In genomic region chr1:185696419-185697150, GRCh38 we compare ENCODE assay signal across 26 cellular contexts. TPM values are rescaled to one million over a fixed set of nuclear protein-coding genes. Genes with fewer than 3 reads are reported as not detected.
DNase-seq lines count a peak whose midpoint lies in the region; ATAC-seq, FAIRE-seq and TF ChIP-seq lines count a peak whose summit lies in the region.
"Had no signal": no experiment of that assay in that cellular context is flagged by ENCODE, and none has a peak within 500 bp of the region (broad histone marks: within the 10 kb centered on the region; RNA-seq: fewer than 3 reads in every experiment).

No MANE protein-coding gene starts in this region.

- no peak overlapping the region for H2BK5ac ChIP-seq in H9 (ENCODE audit: insufficient read length, low read length)

- no peaks in the 10 kb centered on the region for H3K79me2 ChIP-seq in H9 (ENCODE audit: insufficient read depth, low read length)

- H3K36me3 ChIP-seq in lower lobe of right lung (no peaks in the 10 kb centered on the region), HAP-1 (replicated peaks) (no peaks in the 10 kb centered on the region)
- H3K36me3 ChIP-seq: right atrium auricular region, transverse colon had no signal

- H3K9ac ChIP-seq in H9 (ENCODE audit: extremely low read depth, insufficient read length, low read length): no peak overlapping the region

- H3K27me3 ChIP-seq in lower lobe of right lung (ENCODE audit: low read depth) (no peaks in the 10 kb centered on the region), H9 (ENCODE audit: insufficient read depth, low read length) (peaks cover 3% of the 10 kb centered on the region; the same call in 1 of the 2 replicates), HAP-1 (ENCODE audit: low read depth) (no peaks in the 10 kb centered on the region)
- H3K27me3 ChIP-seq: right atrium auricular region, transverse colon had no signal

- no peaks in the 10 kb centered on the region for H3K36me3 Mint-ChIP-seq in H9 (ENCODE audit: insufficient read depth in 1 of 3, low read depth in 3 of 3)
- H3K36me3 Mint-ChIP-seq: T-cell had no signal

- H3K23ac ChIP-seq in H9 (ENCODE audit: insufficient read length, low read depth, low read length): no peak overlapping the region

- in situ Hi-C loops in HAP-1 (cut with MboI; ENCODE audit: low sequenced_read_pairs): no loop called here

- no peak overlapping the region for H3K27ac ChIP-seq in lower lobe of right lung
- H3K27ac ChIP-seq in H9 (ENCODE audit: insufficient read length, low read depth, low read length): no peak overlapping the region
- H3K27ac ChIP-seq: coronary artery, right atrium auricular region, transverse colon had no signal

- no peak overlapping the region for H3K4me3 ChIP-seq in lower lobe of right lung
- H3K4me3 ChIP-seq in HAP-1: no peak overlapping the region
- H3K4me3 ChIP-seq: coronary artery, right atrium auricular region, transverse colon had no signal

- no peaks in the 10 kb centered on the region for H4K20me1 ChIP-seq in H9 (ENCODE audit: control insufficient read depth, insufficient read depth, insufficient read length)

- H3K18ac ChIP-seq in H9 (ENCODE audit: insufficient read length, low read depth, low read length): no peak overlapping the region

- H3K9me3 Mint-ChIP-seq in H9: no peaks in the 10 kb centered on the region; a peak in 1 of 5 replicates
- H3K9me3 Mint-ChIP-seq: activated naive CD4-positive, alpha-beta T cell treated with anti-CD3 and anti-CD28 coated beads for 36 hours; activated T-cell treated with anti-CD3 and anti-CD28 coated beads, Interleukin-2, amount 50 U/mL, for 4 hours; CD8-positive, alpha-beta memory T cell; T-cell had no signal

- peak; percentile 72 to 88 for ATAC-seq in lower lobe of right lung
- ATAC-seq in GM18909 (IDR thresholded peaks at IDR 0.05; ENCODE audit: poor library complexity, unreplicated experiment): no peak
- ATAC-seq: activated T-cell treated with anti-CD3 and anti-CD28 coated beads, Interleukin-2, amount 50 U/mL, for 4 hours; left cardiac atrium; naive thymus-derived CD4-positive, alpha-beta T cell; stimulated activated naive CD8-positive, alpha-beta T cell treated with anti-CD3 and anti-CD28 coated beads, Interleukin-15, Interleukin-2, amounts not matched to agents 100 U/mL and 50 U/mL, for 24 hours; T-cell had no signal

- H4K8ac ChIP-seq in H9 (replicated peaks; ENCODE audit: insufficient read length, low read depth, low read length): no peak overlapping the region

- DNase-seq in DMS53 treated with DMSO at 0.1 percent for 48 hours (lab: John Stamatoyannopoulos, UW; ENCODE audit: unreplicated experiment) (peak; percentile 98), NCI-H2029 (lab: John Stamatoyannopoulos, UW) (peak; percentile 75), NCI-H774 (lab: John Stamatoyannopoulos, UW) (peak; percentile 65), lower lobe of right lung (no peak), H9 (no peak), HAP-1 (ENCODE audit: low spot score in 2 of 2) (no peak), RCC 7860 (ENCODE audit: low spot score) (no peak)
- DNase-seq: activated CD8-positive, alpha-beta memory T cell treated with anti-CD3 and anti-CD28 coated beads for 24 hours; activated naive CD4-positive, alpha-beta T cell treated with anti-CD3 and anti-CD28 coated beads for 36 hours; activated T-cell treated with anti-CD3 and anti-CD28 coated beads, Interleukin-2, amount 50 U/mL, for 4 hours; amygdala; CD8-positive, alpha-beta memory T cell; DMS79; left cardiac atrium; naive thymus-derived CD4-positive, alpha-beta T cell; NCI-H1048; NCI-H226; stimulated activated CD4-positive, alpha-beta T cell treated with anti-CD3 and anti-CD28 coated beads, Interleukin-4, amount 100 ng/mL, for 4 hours; stimulated activated naive CD8-positive, alpha-beta T cell treated with anti-CD3 and anti-CD28 coated beads, Interleukin-15, Interleukin-2, amounts not matched to agents 100 U/mL and 50 U/mL, for 24 hours; T-cell; transverse colon had no signal

- intact Hi-C loops in lower lobe of right lung (cut with DNase I): no loop called here

- H3K23me2 ChIP-seq in H9 (ENCODE audit: insufficient read length, low read depth, low read length, poor library complexity, severe bottlenecking): no peaks in the 10 kb centered on the region

- no peak overlapping the region for H2BK120ac ChIP-seq in H9 (ENCODE audit: low read depth, low read length, poor library complexity, severe bottlenecking)

- no peak overlapping the region for H2AK5ac ChIP-seq in H9 (ENCODE audit: insufficient read length, low read length)

- H4K91ac ChIP-seq in H9 (ENCODE audit: insufficient read length, low read depth, low read length): no peak overlapping the region

- H3K9me3 ChIP-seq in lower lobe of right lung: no peaks in the 10 kb centered on the region
- no peaks in the 10 kb centered on the region for H3K9me3 ChIP-seq in H9 (ENCODE audit: control insufficient read depth, low read depth, low read length)
- H3K9me3 ChIP-seq in HAP-1: no peaks in the 10 kb centered on the region
- H3K9me3 ChIP-seq: right atrium auricular region, transverse colon had no signal

- H3T11ph ChIP-seq in H9 (ENCODE audit: low read length): no peak overlapping the region

- TF ChIP-seq CTCF in lower lobe of right lung (IDR thresholded peaks at IDR 0.05) (no peak), H9 (conservative IDR thresholded peaks at IDR 0.05) (no peak)

- H3K4me1 Mint-ChIP-seq in H9: peaks cover 14 to 20% of the 10 kb centered on the region in 2 experiments

- H3K79me1 ChIP-seq in H9 (ENCODE audit: insufficient read depth, low read depth, low read length, poor library complexity, severe bottlenecking): no peaks in the 10 kb centered on the region

- WGBS in H9 (ENCODE audit: extremely low coverage, insufficient read length, low lambda C conversion rate): no CpG with 5 or more reads among the region's 4 CpGs

- FAIRE-seq in RCC 7860 (lab: Jason Lieb, UNC): no peak
- FAIRE-seq: GM12891, TTC549 had no signal

- no peak overlapping the region for H2AFZ ChIP-seq in H9 (ENCODE audit: low read length)

- no peak overlapping the region for H2BK20ac ChIP-seq in H9 (ENCODE audit: low read depth, low read length, poor library complexity, severe bottlenecking)

- no peak overlapping the region for H3K56ac ChIP-seq in H9 (ENCODE audit: insufficient read length, low read depth, low read length)

- no peak overlapping the region for H4K5ac ChIP-seq in H9 (ENCODE audit: insufficient read length, low read depth, low read length)

- H2BK15ac ChIP-seq in H9 (ENCODE audit: low read depth, low read length): no peak overlapping the region

- peaks cover 33% of the 10 kb centered on the region for H3K27me3 Mint-ChIP-seq in H9 (ENCODE audit: low read depth)

- no peak overlapping the region for H3K4ac ChIP-seq in H9 (ENCODE audit: low read depth, low read length)

- peaks cover 21% of the 10 kb centered on the region for H3K4me1 ChIP-seq in lower lobe of right lung
- H3K4me1 ChIP-seq in H9 (ENCODE audit: insufficient read depth, low read length): 0 out of 2 replicates have a peak, but pooled peaks cover 7% of the 10 kb centered on the region
- no peaks in the 10 kb centered on the region for H3K4me1 ChIP-seq in HAP-1
- H3K4me1 ChIP-seq: right atrium auricular region had no signal

- no peak overlapping the region for H3K4me2 ChIP-seq in H9 (ENCODE audit: insufficient read depth, insufficient read length, low read length)

- no peak overlapping the region for H3K4me3 Mint-ChIP-seq in H9
- H3K4me3 Mint-ChIP-seq: activated naive CD4-positive, alpha-beta T cell treated with anti-CD3 and anti-CD28 coated beads for 36 hours; activated T-cell treated with anti-CD3 and anti-CD28 coated beads, Interleukin-2, amount 50 U/mL, for 4 hours; CD8-positive, alpha-beta memory T cell; naive thymus-derived CD4-positive, alpha-beta T cell; T-cell had no signal

- H3K27ac Mint-ChIP-seq in H9: no peak overlapping the region; a peak in 1 of 7 replicates
- H3K27ac Mint-ChIP-seq: activated naive CD4-positive, alpha-beta T cell treated with anti-CD3 and anti-CD28 coated beads for 36 hours; CD8-positive, alpha-beta memory T cell; naive thymus-derived CD4-positive, alpha-beta T cell; T-cell had no signal

- no peak overlapping the region for H2BK12ac ChIP-seq in H9 (ENCODE audit: insufficient read length, low read depth, low read length)

- H3K14ac ChIP-seq in H9 (ENCODE audit: insufficient read depth, low read length): no peak overlapping the region

RNA-seq across cellular contexts. Expression of gene HMCN1, which starts 37.6 kb away (rescaled TPM):
- 28.0 TPM for total RNA-seq in lower lobe of right lung
- 2.9 and 3.3 TPM in 2 replicates for total RNA-seq in H9 (2021)

Comparison
In these comparisons a context has a peak if more than half of its experiments do, and no peak if none do; other contexts are left out.
1. DNase-seq: peak in DMS53 treated with DMSO at 0.1 percent for 48 hours (single experiment), NCI-H2029 (single experiment) and NCI-H774 (single experiment); none in lower lobe of right lung (single experiment), H9 (single experiment), HAP-1 (0 of 2) and RCC 7860 (single experiment).